In the genomic region with DNA sequence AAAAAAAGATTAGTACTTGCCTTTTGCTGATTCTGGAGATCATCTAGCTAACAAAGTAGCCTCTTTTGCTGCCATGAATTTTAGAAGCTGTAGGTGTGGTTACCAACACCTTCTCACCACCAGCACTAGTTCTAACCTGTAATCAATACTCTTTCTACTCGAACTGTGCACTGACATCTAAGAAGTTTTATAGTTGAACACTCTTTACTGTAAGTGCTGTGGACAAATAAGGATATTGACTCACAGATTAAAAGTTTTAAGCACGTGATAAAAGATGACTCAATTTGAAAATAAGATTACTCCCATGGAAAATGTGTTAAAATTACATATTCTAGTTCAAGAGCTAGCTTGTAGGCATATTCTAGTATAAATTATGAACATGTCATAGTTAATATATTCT, we compare ENCODE assay signal across 19 cellular contexts.
DNase-seq lines count a peak whose midpoint lies in the region; ATAC-seq and TF ChIP-seq lines count a peak whose summit lies in the region.
"Had no signal": no experiment of that assay in that cellular context is flagged by ENCODE, and none has a peak within 500 bp of the region (broad histone marks: within the 10 kb centered on the region; RNA-seq: fewer than 3 reads in every experiment).

No MANE protein-coding gene starts in this region.

- no TSS peak for BruUV-seq in MCF 10A (replicated peaks; lab: Mats Ljungman, UMichigan)

- WGBS in suprapubic skin = 37% methylated on average over 2 of the region's 2 CpGs

- intact Hi-C loops in MCF 10A (cut with micrococcal nuclease) = no loop called here
- intact Hi-C loops in breast epithelium (cut with DNase I; ENCODE audit: low total_unique reads) = no loop called here

- H3K27ac ChIP-seq in breast epithelium (no peak overlapping the region), suprapubic skin (no peak overlapping the region)
- H3K27ac ChIP-seq: cardiac muscle cell had no signal

- no peaks in the 10 kb centered on the region for H3K36me3 ChIP-seq in breast epithelium
- H3K36me3 ChIP-seq in suprapubic skin = peaks cover 5% of the 10 kb centered on the region
- H3K36me3 ChIP-seq: HAP-1 had no signal

- DNase-seq in MCF 10A (ENCODE audit: unreplicated experiment) (no peak), breast epithelium (ENCODE audit: low spot score in 2 of 2) (no peak), fibroblast of villous mesenchyme (ENCODE audit: low read depth) (peak; percentile 37), mucosa of gallbladder (ENCODE audit: low spot score) (no peak), suprapubic skin (ENCODE audit: low spot score in 2 of 2) (no peak)
- DNase-seq in activated naive CD8-positive, alpha-beta T cell treated with anti-CD3 and anti-CD28 coated beads, Interleukin-2, amount 50 U/mL, for 24 hours = no peak
- DNase-seq: activated B cell treated with CpG ODN at 0.5 μM for 24 hours; DMS153; effector memory CD8-positive, alpha-beta T cell; glutamatergic neuron; kidney; NCI-H2029; NCI-H526 treated with DMSO at 0.1 percent for 48 hours; stimulated activated CD4-positive, alpha-beta T cell treated with anti-CD3 and anti-CD28 coated beads, Interleukin-12 subunit alpha, Interleukin-12 subunit beta, amount 100 ng/mL, for 4 hours had no signal

- CTCF ChIA-PET in MCF 10A (lab: Yijun Ruan, JAX) = interaction anchor here (0.7 to 1.8 kb wide), 6 partner anchors 17 to 444 kb away, joined by 3 to 6 read pairs (median 3); no protein-coding TSS in a partner anchor

- H3K9me3 ChIP-seq in breast epithelium (no peaks in the 10 kb centered on the region), suprapubic skin (no peaks in the 10 kb centered on the region)
- H3K9me3 ChIP-seq: HAP-1 had no signal

- H3K4me3 ChIP-seq in breast epithelium = no peak overlapping the region
- H3K4me3 ChIP-seq in fibroblast of villous mesenchyme (ENCODE audit: low read depth, low read length) = no peak overlapping the region
- H3K4me3 ChIP-seq in suprapubic skin = no peak overlapping the region
- H3K4me3 ChIP-seq: cardiac muscle cell, HAP-1 had no signal

- TF ChIP-seq CTCF in MCF 10A (IDR thresholded peaks at IDR 0.05; ENCODE audit: unreplicated experiment) (no peak), breast epithelium (IDR thresholded peaks at IDR 0.05) (no peak), fibroblast of villous mesenchyme (IDR thresholded peaks at IDR 0.05; ENCODE audit: insufficient read depth, low read depth, low read length) (no peak), suprapubic skin (IDR thresholded peaks at IDR 0.05) (no peak)

- H3K27me3 ChIP-seq in breast epithelium (no peaks in the 10 kb centered on the region), suprapubic skin (no peaks in the 10 kb centered on the region)
- H3K27me3 ChIP-seq: cardiac muscle cell had no signal

- ATAC-seq in activated naive CD8-positive, alpha-beta T cell treated with anti-CD3 and anti-CD28 coated beads, Interleukin-2, amount 50 U/mL, for 24 hours = peak; percentile 54
- ATAC-seq in GM21737 (IDR thresholded peaks at IDR 0.05; ENCODE audit: unreplicated experiment) (no peak), GM19467 (IDR thresholded peaks at IDR 0.05; ENCODE audit: unreplicated experiment) (no peak)
- ATAC-seq: effector memory CD8-positive, alpha-beta T cell had no signal

- POLR2A ChIA-PET in MCF 10A (lab: Yijun Ruan, JAX) = interaction anchor here (0.9 to 1.9 kb wide), 4 partner anchors 10 to 96 kb away, joined by 3 to 6 read pairs (median 4); a partner anchor contains a TSS

- no peaks in the 10 kb centered on the region for H3K4me1 ChIP-seq in breast epithelium
- H3K4me1 ChIP-seq in suprapubic skin = peaks cover 4% of the 10 kb centered on the region

- no peaks in the 10 kb centered on the region for H3K9me3 Mint-ChIP-seq in MCF 10A (ENCODE audit: unreplicated experiment)
- no peaks in the 10 kb centered on the region for H3K9me3 Mint-ChIP-seq in activated naive CD8-positive, alpha-beta T cell treated with anti-CD3 and anti-CD28 coated beads, Interleukin-2, amount 50 U/mL, for 24 hours
- H3K9me3 Mint-ChIP-seq: activated B cell treated with CpG ODN at 0.5 μM for 24 hours; activated T-helper 1 cell treated with anti-CD3 and anti-CD28 coated beads, Interleukin-12 subunit alpha, Interleukin-12 subunit beta, Interleukin-2, Interleukin-4 antibody, amounts not matched to agents 30 ng/mL and 10 ng/mL and 1 ng/mL, durations not matched to agents 14 hours and 24 hours and 36 hours; effector memory CD8-positive, alpha-beta T cell had no signal

- H3K36me3 Mint-ChIP-seq in MCF 10A (ENCODE audit: insufficient read depth, unreplicated experiment) = peaks cover 17% of the 10 kb centered on the region
- H3K36me3 Mint-ChIP-seq in activated naive CD8-positive, alpha-beta T cell treated with anti-CD3 and anti-CD28 coated beads, Interleukin-2, amount 50 U/mL, for 24 hours (ENCODE audit: low read depth) = peaks cover 6% of the 10 kb centered on the region

- H3K27me3 Mint-ChIP-seq in MCF 10A (ENCODE audit: insufficient read depth, unreplicated experiment) = no peaks in the 10 kb centered on the region
- H3K27me3 Mint-ChIP-seq in activated naive CD8-positive, alpha-beta T cell treated with anti-CD3 and anti-CD28 coated beads, Interleukin-2, amount 50 U/mL, for 24 hours = no peaks in the 10 kb centered on the region
- H3K27me3 Mint-ChIP-seq: activated B cell treated with CpG ODN at 0.5 μM for 24 hours; effector memory CD8-positive, alpha-beta T cell had no signal

- no peak for TF ChIP-seq EP300 in suprapubic skin (IDR thresholded peaks at IDR 0.05)

- peaks cover 6% of the 10 kb centered on the region for H3K4me1 Mint-ChIP-seq in MCF 10A (ENCODE audit: insufficient read depth, unreplicated experiment)
- H3K4me1 Mint-ChIP-seq in activated naive CD8-positive, alpha-beta T cell treated with anti-CD3 and anti-CD28 coated beads, Interleukin-2, amount 50 U/mL, for 24 hours = peaks cover 15% of the 10 kb centered on the region

- TF ChIP-seq POLR2A in breast epithelium (IDR thresholded peaks at IDR 0.05) = no peak
- TF ChIP-seq POLR2A in suprapubic skin (IDR thresholded peaks at IDR 0.05) = no peak

- no peak overlapping the region for H3K4me3 Mint-ChIP-seq in MCF 10A (ENCODE audit: unreplicated experiment)
- no peak overlapping the region for H3K4me3 Mint-ChIP-seq in activated naive CD8-positive, alpha-beta T cell treated with anti-CD3 and anti-CD28 coated beads, Interleukin-2, amount 50 U/mL, for 24 hours
- H3K4me3 Mint-ChIP-seq: activated B cell treated with CpG ODN at 0.5 μM for 24 hours; activated T-helper 1 cell treated with anti-CD3 and anti-CD28 coated beads, Interleukin-12 subunit alpha, Interleukin-12 subunit beta, Interleukin-2, Interleukin-4 antibody, amounts not matched to agents 30 ng/mL and 10 ng/mL and 1 ng/mL, durations not matched to agents 14 hours and 24 hours and 36 hours; effector memory CD8-positive, alpha-beta T cell had no signal

- peak overlapping the region; percentile 67 for H3K27ac Mint-ChIP-seq in MCF 10A (ENCODE audit: low read depth, unreplicated experiment)
- H3K27ac Mint-ChIP-seq in activated naive CD8-positive, alpha-beta T cell treated with anti-CD3 and anti-CD28 coated beads, Interleukin-2, amount 50 U/mL, for 24 hours = peak overlapping the region; percentile 73
- H3K27ac Mint-ChIP-seq: activated B cell treated with CpG ODN at 0.5 μM for 24 hours; activated T-helper 1 cell treated with anti-CD3 and anti-CD28 coated beads, Interleukin-12 subunit alpha, Interleukin-12 subunit beta, Interleukin-2, Interleukin-4 antibody, amounts not matched to agents 30 ng/mL and 10 ng/mL and 1 ng/mL, durations not matched to agents 14 hours and 24 hours and 36 hours; effector memory CD8-positive, alpha-beta T cell had no signal
